Comparison of ENCODE assay signal across 8 cellular contexts in the genomic region with DNA sequence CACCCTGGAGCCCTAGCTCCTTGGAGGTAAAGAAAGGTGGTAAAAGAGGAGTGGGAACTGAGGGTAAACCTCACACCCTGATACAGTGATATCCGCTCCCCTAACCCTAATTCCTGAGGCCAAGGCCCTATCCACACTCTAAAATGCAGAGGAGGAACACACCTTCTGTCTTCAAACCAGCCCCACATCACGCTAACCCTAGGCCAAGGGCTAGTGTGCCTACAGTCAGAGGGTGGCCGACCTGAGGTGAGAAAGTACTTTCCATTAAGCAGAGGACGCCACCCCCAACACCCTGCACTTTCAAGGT. TPM values are rescaled to one million over a fixed set of nuclear protein-coding genes. Genes with fewer than 3 reads are reported as not detected.
DNase-seq lines count a peak whose midpoint lies in the region; ATAC-seq and TF ChIP-seq lines count a peak whose summit lies in the region.

No MANE protein-coding gene starts in this region.

- TSS peak; percentile 29 for BruUV-seq in mammary epithelial cell (replicated peaks; lab: Mats Ljungman, UMichigan)

- H3K4me3 Mint-ChIP-seq in mesothelial cell of epicardium = peak overlapping the region; percentile 89

- intact Hi-C loops in mammary epithelial cell (cut with micrococcal nuclease) (loop anchor here (1.0 kb wide), 2 partner anchors 17 to 32 kb away; no protein-coding TSS in a partner anchor), aorta (cut with DNase I) (no loop called here)

- peak overlapping the region; percentile 94 for H2AFZ ChIP-seq in mammary epithelial cell (ENCODE audit: low read depth, low read length)

- dilution Hi-C loops in mammary epithelial cell (cut with HindIII; ENCODE audit: low sequenced_read_pairs) = no loop called here

- H3K4me1 Mint-ChIP-seq in mesothelial cell of epicardium = peaks cover 20% of the 10 kb centered on the region

- H3K4me2 ChIP-seq in mammary epithelial cell (ENCODE audit: insufficient read depth, low read depth, low read length) = peak overlapping the region; percentile 87

- peaks cover 61% of the 10 kb centered on the region for H3K79me2 ChIP-seq in mammary epithelial cell (ENCODE audit: insufficient read depth, low read length)

- peak; percentile 18 for DNase-seq in stimulated activated CD4-positive, alpha-beta T cell treated with anti-CD3 and anti-CD28 coated beads, Interleukin-1b, Interleukin-23, amount 100 ng/mL, for 48 hours
- no peak for DNase-seq in stimulated activated CD4-positive, alpha-beta T cell treated with anti-CD3 and anti-CD28 coated beads, Interleukin-2, amount 100 ng/mL, for 48 hours
- no peak for DNase-seq in mammary epithelial cell
- no peak for DNase-seq in mesothelial cell of epicardium (ENCODE audit: low spot score in 2 of 2, unreplicated experiment in 2 of 2)
- no peak for DNase-seq in aorta
- DNase-seq in stimulated activated CD8-positive, alpha-beta memory T cell treated with anti-CD3 and anti-CD28 coated beads, Interleukin-4, amount 100 ng/mL, for 48 hours = no peak
- DNase-seq in NCI-H1417 (lab: John Stamatoyannopoulos, UW) = no peak

- peak overlapping the region; percentile 73 for H3K27ac ChIP-seq in mammary epithelial cell (ENCODE audit: insufficient read depth, low read depth, low read length)
- no peak overlapping the region for H3K27ac ChIP-seq in aorta (ENCODE audit: low read depth in 1 of 2, low read length in 2 of 2)

- H3K36me3 Mint-ChIP-seq in mesothelial cell of epicardium = peaks cover 13% of the 10 kb centered on the region

- peak overlapping the region; percentile 89 for H3K9ac ChIP-seq in mammary epithelial cell (ENCODE audit: insufficient read depth, low read length)

- peak overlapping the region; percentile 84 for H3K27ac Mint-ChIP-seq in mesothelial cell of epicardium

- 0% methylated on average over 4 of the region's 4 CpGs for WGBS in mammary epithelial cell (ENCODE audit: low coverage, missing lambda C conversion rate)
- 4 to 5% methylated on average over 4 of the region's 4 CpGs for WGBS in aorta, 2 donors

- H3K27me3 Mint-ChIP-seq in mesothelial cell of epicardium (ENCODE audit: low read depth) = peaks cover 8% of the 10 kb centered on the region

- H3K4me1 ChIP-seq in mammary epithelial cell (ENCODE audit: insufficient read depth, low read length) (peaks cover 25% of the 10 kb centered on the region), aorta (ENCODE audit: control insufficient read depth in 1 of 2, insufficient read depth in 2 of 2, low read length in 2 of 2) (no peaks in the 10 kb centered on the region)

- no peaks in the 10 kb centered on the region for H3K27me3 ChIP-seq in mammary epithelial cell (ENCODE audit: insufficient read depth, low read length)
- H3K27me3 ChIP-seq in aorta (ENCODE audit: control insufficient read depth in 1 of 2, insufficient read depth in 2 of 2, low read length in 1 of 2) = no peaks in the 10 kb centered on the region

- H3K4me3 ChIP-seq in mammary epithelial cell (replicated peaks in 1 of 3; ENCODE audit: insufficient read depth in 1 of 3, low read depth in 2 of 3, low read length in 3 of 3) = peak overlapping the region; percentile 83 to 86 (median 83)
- peak overlapping the region; percentile 39 to 83 for H3K4me3 ChIP-seq in aorta (ENCODE audit: low read length in 2 of 2)

- H3K9me3 ChIP-seq in mammary epithelial cell (replicated peaks; ENCODE audit: insufficient read depth, low read length) (no peaks in the 10 kb centered on the region), aorta (ENCODE audit: control insufficient read depth, low read length) (no peaks in the 10 kb centered on the region)

- peaks cover 9% of the 10 kb centered on the region for H3K36me3 ChIP-seq in mammary epithelial cell (ENCODE audit: insufficient read depth, low read length)
- peaks cover 0 to 3% of the 10 kb centered on the region in 2 donors for H3K36me3 ChIP-seq in aorta (ENCODE audit: control insufficient read depth in 1 of 2, insufficient read depth in 2 of 2, low read length in 1 of 2)

- H3K9me3 Mint-ChIP-seq in mesothelial cell of epicardium = no peaks in the 10 kb centered on the region

- ATAC-seq in aorta (ENCODE audit: low FRiP score) (peak; percentile 1), HG03457 (IDR thresholded peaks at IDR 0.05; ENCODE audit: unreplicated experiment) (no peak)

- no peaks in the 10 kb centered on the region for H4K20me1 ChIP-seq in mammary epithelial cell (ENCODE audit: insufficient read depth, low read length)

- CTCF ChIA-PET in mammary epithelial cell (lab: Charles Lee; ENCODE audit: low non-redundant PET) = interaction anchor here (1.2 kb wide), 1 partner anchor 44 kb away, joined by 4 read pairs; no protein-coding TSS in a partner anchor

- in situ Hi-C loops in mammary epithelial cell (cut with MboI; ENCODE audit: low sequenced_read_pairs in 2 of 2) = loop anchor here in 1 of 2 donors (10.0 kb wide), 1 partner anchor 51 kb away; no protein-coding TSS in a partner anchor

- TF ChIP-seq CTCF in mammary epithelial cell (conservative IDR thresholded peaks at IDR 0.05 in 1 of 2, IDR thresholded peaks at IDR 0.05 in 1 of 2; ENCODE audit: extremely low read depth in 1 of 2, insufficient read depth in 1 of 2, low read depth in 1 of 2, low read length in 2 of 2) (no peak), mesothelial cell of epicardium (IDR thresholded peaks at IDR 0.05; ENCODE audit: unreplicated experiment) (no peak)

RNA-seq across cellular contexts. Expression of gene HDAC3, which starts 0.6 kb away (rescaled TPM):
- total RNA-seq in mammary epithelial cell (10 to 100 TPM; 57.7 to 61.5 TPM), mesothelial cell of epicardium (96.0 to 108 TPM (median 102 TPM) in 3 replicates), aorta (10 to 100 TPM; 52.4 to 54.3 TPM)
- polyA plus RNA-seq in mammary epithelial cell (84.5 TPM), aorta (10 to 100 TPM; 21.3 to 86.8 TPM)
- polyA minus RNA-seq in mammary epithelial cell = 163 TPM

RNA-seq across cellular contexts. Expression of gene RELL2, which starts 0.7 kb away (rescaled TPM):
- total RNA-seq in mammary epithelial cell (10 to 100 TPM in 1 of 2 donors, 1 to 10 TPM in 1; 5.7 to 12.1 TPM), mesothelial cell of epicardium (3.9 to 4.6 TPM (median 4.6 TPM) in 3 replicates), aorta (1 to 10 TPM; 1.5 to 1.9 TPM)
- polyA plus RNA-seq in mammary epithelial cell (11.0 TPM), aorta (1 to 10 TPM in 1 of 2 donors, under 1 TPM in 1; 0.63 to 2.9 TPM)
- 14.6 TPM for polyA minus RNA-seq in mammary epithelial cell

RNA-seq across cellular contexts. Expression of gene FCHSD1, which starts 15.2 kb away (rescaled TPM):
- 10 to 100 TPM; 23.7 to 32.0 TPM for total RNA-seq in mammary epithelial cell
- 12.3 TPM for polyA plus RNA-seq in mammary epithelial cell
- 17.2 TPM for polyA minus RNA-seq in mammary epithelial cell
- 48.6 to 52.0 TPM (median 51.5 TPM) in 3 replicates for total RNA-seq in mesothelial cell of epicardium
- total RNA-seq in aorta = 10 to 100 TPM; 33.1 to 47.3 TPM
- 10 to 100 TPM in 1 of 2 donors, 1 to 10 TPM in 1; 9.4 to 59.7 TPM for polyA plus RNA-seq in aorta

RNA-seq across cellular contexts. Expression of gene DIAPH1, which starts 17.3 kb away (rescaled TPM):
- total RNA-seq in mammary epithelial cell (100 to 1,000 TPM in 1 of 2 donors, 10 to 100 TPM in 1; 52.0 to 178 TPM), mesothelial cell of epicardium (43.0 to 43.9 TPM (median 43.6 TPM) in 3 replicates), aorta (100 to 1,000 TPM in 1 of 2 donors, 10 to 100 TPM in 1; 93.4 to 125 TPM)
- polyA plus RNA-seq in mammary epithelial cell (128 TPM), aorta (10 to 100 TPM; 30.8 to 44.1 TPM)
- 507 TPM for polyA minus RNA-seq in mammary epithelial cell

RNA-seq across cellular contexts. Expression of gene ARAP3, which starts 46.0 kb away (rescaled TPM):
- total RNA-seq in mammary epithelial cell (10 to 100 TPM in 1 of 2 donors, 1 to 10 TPM in 1; 6.0 to 10.0 TPM), mesothelial cell of epicardium (50.9 to 53.8 TPM (median 51.8 TPM) in 3 replicates), aorta (10 to 100 TPM; 21.4 to 34.2 TPM)
- polyA plus RNA-seq in mammary epithelial cell (6.0 TPM), aorta (10 to 100 TPM in 1 of 2 donors, 1 to 10 TPM in 1; 1.8 to 14.1 TPM)
- polyA minus RNA-seq in mammary epithelial cell = 18.6 TPM
